ENCODE assay signal across 8 cellular contexts in genomic region chrX:72620550-72621145, GRCh38. TPM values are rescaled to one million over a fixed set of nuclear protein-coding genes. Genes with fewer than 3 reads are reported as not detected.
DNase-seq lines count a peak whose midpoint lies in the region; ATAC-seq and TF ChIP-seq lines count a peak whose summit lies in the region.

No MANE protein-coding gene starts in this region.

- H3K9me3 ChIP-seq in colonic mucosa, result no peaks in the 10 kb centered on the region

- TF ChIP-seq CTCF in colonic mucosa (IDR thresholded peaks at IDR 0.05) (no peak), dorsolateral prefrontal cortex (IDR thresholded peaks at IDR 0.05 in 54 of 56, conservative IDR thresholded peaks at IDR 0.05 in 2 of 56; ENCODE audit: low read depth in 1 of 56, partially characterized antibody in 56 of 56) (no peak)

- H3K27me3 ChIP-seq in colonic mucosa (no peaks in the 10 kb centered on the region), dorsolateral prefrontal cortex (peaks cover 0 to 61% (median 5%) of the 10 kb centered on the region in 45 donors)

- peak overlapping the region; percentile 29 for H3K27ac ChIP-seq in colonic mucosa
- H3K27ac ChIP-seq in dorsolateral prefrontal cortex, result peak overlapping the region in 1 of 59 donors; percentile 36

- H3K4me3 ChIP-seq in colonic mucosa, result no peak overlapping the region
- H3K4me3 ChIP-seq in dorsolateral prefrontal cortex, result no peak overlapping the region

- ATAC-seq in GM18870 (IDR thresholded peaks at IDR 0.05; ENCODE audit: unreplicated experiment) (no peak), HG03095 (IDR thresholded peaks at IDR 0.05; ENCODE audit: unreplicated experiment) (no peak), HG03565 (IDR thresholded peaks at IDR 0.05; ENCODE audit: unreplicated experiment) (no peak)

- DNase-seq in DMS53 (lab: John Stamatoyannopoulos, UW), result peak; percentile 92
- peak; percentile 84 for DNase-seq in RPMI7951 (ENCODE audit: low read depth)
- peak; percentile 55 for DNase-seq in colonic mucosa
- peak; percentile 59 for DNase-seq in pulmonary artery endothelial cell (ENCODE audit: low read depth, low spot score)
- DNase-seq in dorsolateral prefrontal cortex, result no peak

- H3K9ac ChIP-seq in colonic mucosa (ENCODE audit: low read depth in 2 of 2, low read length in 2 of 2), result no peak overlapping the region

- H3K36me3 ChIP-seq in colonic mucosa, result no peaks in the 10 kb centered on the region

- no peaks in the 10 kb centered on the region for H3K4me1 ChIP-seq in colonic mucosa

- intact Hi-C loops in colonic mucosa (cut with DNase I) (no loop called here), dorsolateral prefrontal cortex (cut with DNase I) (no loop called here)

RNA-seq across cellular contexts. Expression of gene HDAC8, which starts 48.0 kb away (rescaled TPM):
- 35.0 and 36.4 TPM in 2 replicates for total RNA-seq in RPMI7951 (2014; rRNA removed; shearing (Covaris generic))
- total RNA-seq in colonic mucosa (10 to 100 TPM; 23.0 to 25.7 TPM), pulmonary artery endothelial cell (28.4 and 33.8 TPM in 2 replicates), dorsolateral prefrontal cortex (10 to 100 TPM; 34.5 to 64.0 (median 48.6) TPM)

Comparison
In these comparisons a context has a peak if more than half of its experiments do, and no peak if none do; other contexts are left out.
1. DNase-seq: peak in DMS53 (single experiment), RPMI7951 (single experiment), colonic mucosa (single experiment) and pulmonary artery endothelial cell (single experiment); none in dorsolateral prefrontal cortex (0 of 10).